ENCODE assay signal across 17 cellular contexts in genomic region chr11:69275178-69275577, GRCh38. TPM values are rescaled to one million over a fixed set of nuclear protein-coding genes. Genes with fewer than 3 reads are reported as not detected.
DNase-seq lines count a peak whose midpoint lies in the region; ATAC-seq and TF ChIP-seq lines count a peak whose summit lies in the region.
"Had no signal": no experiment of that assay in that cellular context is flagged by ENCODE, and none has a peak within 500 bp of the region (broad histone marks: within the 10 kb centered on the region; RNA-seq: fewer than 3 reads in every experiment).

No MANE protein-coding gene starts in this region.

- peaks cover 2% of the 10 kb centered on the region for H3K27me3 Mint-ChIP-seq in progenitor cell of endocrine pancreas
- no peaks in the 10 kb centered on the region for H3K27me3 Mint-ChIP-seq in CD8-positive, alpha-beta T cell (ENCODE audit: low read depth)

- no peak overlapping the region for H3K4me3 ChIP-seq in RWPE2 (ENCODE audit: severe bottlenecking)
- no peak overlapping the region for H3K4me3 ChIP-seq in esophagus (ENCODE audit: low read depth in 1 of 2, low read length in 2 of 2)
- no peak overlapping the region for H3K4me3 ChIP-seq in CD8-positive, alpha-beta T cell (ENCODE audit: low read depth, low read length)
- H3K4me3 ChIP-seq: BLaER1 had no signal

- H3K27ac ChIP-seq in C4-2B (peak overlapping the region; percentile 46), RWPE2 (ENCODE audit: poor library complexity, severe bottlenecking) (peak overlapping the region; percentile 40), esophagus (ENCODE audit: low read depth in 2 of 2, low read length in 1 of 2) (peak overlapping the region; percentile 63 to 95)
- no peak overlapping the region for H3K27ac ChIP-seq in CD8-positive, alpha-beta T cell (ENCODE audit: low read depth, low read length)
- H3K27ac ChIP-seq: BLaER1 had no signal

- no peaks in the 10 kb centered on the region for H3K9me3 Mint-ChIP-seq in progenitor cell of endocrine pancreas (ENCODE audit: low read depth)
- no peaks in the 10 kb centered on the region for H3K9me3 Mint-ChIP-seq in CD8-positive, alpha-beta T cell

- intact Hi-C loops in CD8-positive, alpha-beta T cell (cut with DNase I, micrococcal nuclease): no loop called here

- ATAC-seq in RWPE2 (ENCODE audit: low read depth): no peak
- ATAC-seq in HG03442 (IDR thresholded peaks at IDR 0.05; ENCODE audit: unreplicated experiment): no peak
- ATAC-seq in HG03521 (IDR thresholded peaks at IDR 0.05; ENCODE audit: unreplicated experiment): no peak
- no peak for ATAC-seq in CD8-positive, alpha-beta T cell
- ATAC-seq: Right ventricle myocardium inferior had no signal

- H3K36me3 ChIP-seq in RWPE2 (ENCODE audit: low read depth) (no peaks in the 10 kb centered on the region), esophagus (ENCODE audit: control insufficient read depth in 2 of 2, insufficient read depth in 2 of 2, low read length in 1 of 2) (no peaks in the 10 kb centered on the region)
- no peaks in the 10 kb centered on the region for H3K36me3 ChIP-seq in CD8-positive, alpha-beta T cell (ENCODE audit: insufficient read depth, low read length)
- H3K36me3 ChIP-seq: BLaER1 had no signal

- H3K4me1 Mint-ChIP-seq in progenitor cell of endocrine pancreas (ENCODE audit: low read depth): peaks cover 50% of the 10 kb centered on the region
- no peaks in the 10 kb centered on the region for H3K4me1 Mint-ChIP-seq in CD8-positive, alpha-beta T cell (ENCODE audit: low read depth)

- no peaks in the 10 kb centered on the region for H3K36me3 Mint-ChIP-seq in progenitor cell of endocrine pancreas (ENCODE audit: insufficient read depth)
- H3K36me3 Mint-ChIP-seq in CD8-positive, alpha-beta T cell: no peaks in the 10 kb centered on the region

- TF ChIP-seq CTCF in C4-2B (conservative IDR thresholded peaks at IDR 0.05) (no peak), RWPE2 (IDR thresholded peaks at IDR 0.05; ENCODE audit: poor library complexity, severe bottlenecking) (no peak), progenitor cell of endocrine pancreas (IDR thresholded peaks at IDR 0.05; ENCODE audit: unreplicated experiment) (no peak)
- no peak for TF ChIP-seq CTCF in CD8-positive, alpha-beta T cell (IDR thresholded peaks at IDR 0.05)

- CTCF ChIA-PET in CD8-positive, alpha-beta T cell (lab: Charles Lee): no interaction called here

- H3K27ac Mint-ChIP-seq in progenitor cell of endocrine pancreas: peak overlapping the region; percentile 93
- no peak overlapping the region for H3K27ac Mint-ChIP-seq in CD8-positive, alpha-beta T cell

- no peaks in the 10 kb centered on the region for H3K9me3 ChIP-seq in RWPE2 (ENCODE audit: severe bottlenecking)
- no peaks in the 10 kb centered on the region for H3K9me3 ChIP-seq in esophagus (ENCODE audit: control insufficient read depth in 2 of 2, insufficient read depth in 1 of 2, low read depth in 1 of 2, low read length in 1 of 2)
- H3K9me3 ChIP-seq in CD8-positive, alpha-beta T cell (ENCODE audit: low read length): no peaks in the 10 kb centered on the region
- H3K9me3 ChIP-seq: BLaER1 had no signal

- POLR2A ChIA-PET in CD8-positive, alpha-beta T cell (lab: Charles Lee): no interaction called here

- H3K27me3 ChIP-seq in RWPE2 (ENCODE audit: insufficient read depth, poor library complexity, severe bottlenecking) (no peaks in the 10 kb centered on the region), esophagus (ENCODE audit: control insufficient read depth in 1 of 2, insufficient read depth in 2 of 2, low read length in 2 of 2) (no peaks in the 10 kb centered on the region)
- no peaks in the 10 kb centered on the region for H3K27me3 ChIP-seq in CD8-positive, alpha-beta T cell (ENCODE audit: insufficient read depth, low read length)
- H3K27me3 ChIP-seq: BLaER1 had no signal

- H3K4me3 Mint-ChIP-seq in progenitor cell of endocrine pancreas (ENCODE audit: low read depth): no peak overlapping the region
- no peak overlapping the region for H3K4me3 Mint-ChIP-seq in CD8-positive, alpha-beta T cell

- H3K4me1 ChIP-seq in RWPE2 (ENCODE audit: insufficient read depth, poor library complexity, severe bottlenecking): peaks cover 12% of the 10 kb centered on the region
- peaks cover 3 to 40% of the 10 kb centered on the region in 2 donors for H3K4me1 ChIP-seq in esophagus (ENCODE audit: control insufficient read depth in 2 of 2, insufficient read depth in 2 of 2, low read length in 1 of 2)
- H3K4me1 ChIP-seq in CD8-positive, alpha-beta T cell (ENCODE audit: insufficient read depth, low read length): no peaks in the 10 kb centered on the region

- DNase-seq in RWPE2 (ENCODE audit: low spot score): no peak
- no peak for DNase-seq in progenitor cell of endocrine pancreas (ENCODE audit: low spot score, unreplicated experiment)
- no peak for DNase-seq in CD8-positive, alpha-beta T cell
- no peak for DNase-seq in NCI-H2171 (lab: John Stamatoyannopoulos, UW)
- DNase-seq: DMS 273 treated with DMSO at 0.1 percent for 48 hours, GDM1, IMR-90, Kasumi-1, NCI-H1105, NCI-H1694 treated with DMSO at 0.1 percent for 48 hours, NCI-H748 treated with DMSO at 0.1 percent for 48 hours had no signal

RNA-seq across cellular contexts. Expression of gene MYEOV, which starts 18.8 kb away (rescaled TPM):
- 10 to 100 TPM; 18.3 to 32.2 TPM for polyA plus RNA-seq in esophagus
- total RNA-seq in progenitor cell of endocrine pancreas: 0.14 TPM in 1 of 2 replicates, not detected in the other
- total RNA-seq in CD8-positive, alpha-beta T cell: under 1 TPM in 1 of 2 experiments, not detected in 1; 0.57 TPM
- total RNA-seq: Right ventricle myocardium inferior had no signal
